8 cellular contexts compared by ENCODE assay signal in the genomic region with DNA sequence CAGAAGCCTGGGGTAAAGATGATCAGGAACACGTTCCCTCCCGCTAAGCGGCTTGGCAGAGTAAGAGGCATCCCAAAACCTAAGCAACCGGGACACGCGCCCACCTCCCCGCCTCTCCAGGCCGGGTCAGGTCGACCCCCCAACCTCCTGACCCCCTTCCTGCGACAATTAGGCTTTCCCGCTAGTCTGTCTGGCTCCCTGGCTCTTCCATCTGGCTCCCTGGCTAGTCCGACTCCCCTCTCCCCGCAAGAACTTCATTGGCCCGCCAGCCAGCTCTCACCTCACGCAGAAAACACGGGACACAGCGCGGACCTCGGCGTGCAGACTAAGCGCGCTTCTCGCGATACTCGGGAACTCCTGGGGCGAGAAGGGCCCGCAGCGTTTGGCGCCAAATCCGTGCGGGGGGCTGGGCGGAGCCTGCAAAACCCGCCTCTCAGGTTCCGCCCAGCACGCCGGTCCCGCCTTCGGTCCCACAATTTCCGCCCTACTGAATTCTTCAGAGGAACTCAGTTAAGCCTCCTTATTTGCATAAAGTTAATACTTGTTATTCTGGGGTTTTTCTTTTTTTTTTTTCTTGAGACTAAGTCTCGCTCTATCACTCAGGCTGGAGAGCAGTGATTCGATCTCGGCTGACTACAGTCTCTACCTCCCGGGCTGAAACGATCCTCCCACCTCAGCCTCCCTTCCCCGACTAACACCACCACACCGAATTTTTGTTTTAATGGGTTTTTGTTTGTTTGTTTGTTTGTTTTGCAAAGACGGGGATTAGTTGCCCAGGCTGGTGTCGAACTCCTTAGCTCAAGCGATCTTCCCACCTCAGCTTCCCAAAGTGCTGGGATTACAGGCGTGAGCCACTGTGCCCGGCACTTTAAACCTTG. TPM values are rescaled to one million over a fixed set of nuclear protein-coding genes. Genes with fewer than 3 reads are reported as not detected.
A peak's percentile ranks its signal among the peaks of the same experiment; 100 is the strongest.
DNase-seq lines count a peak whose midpoint lies in the region; ATAC-seq, FAIRE-seq and TF ChIP-seq lines count a peak whose summit lies in the region.

TIPIN (minus strand) TSS at position 327 of the 878 bp plus-strand sequence. CDS start 3,738 bp downstream, outside the sequence.

- TF ChIP-seq POLR2A in HepG2 (IDR thresholded peaks at IDR 0.05; ENCODE audit: insufficient read depth in 1 of 2, low read depth in 2 of 2, low read length in 2 of 2), result peak; percentile 84 to 91

- in situ Hi-C loops in HepG2 (cut with HindIII; ENCODE audit: extremely low pct_ligation_motif_present, low pct_unique_long_range_greater_than_20kb), result no loop called here

- peak within 1 kb of the TSS; percentile 83 for H3K4me3 ChIP-seq in CD4-positive, CD25-positive, alpha-beta regulatory T cell (ENCODE audit: low read depth, low read length)
- H3K4me3 ChIP-seq in HepG2 (replicated peaks in 1 of 3; ENCODE audit: insufficient read depth in 1 of 3, low read depth in 2 of 3, low read length in 3 of 3), result peak within 1 kb of the TSS; percentile 90 to 91 (median 90)

- POLR2A ChIA-PET in HepG2 (lab: Yijun Ruan, JAX), result interaction anchor here (1.5 to 2.9 kb wide), 3 partner anchors 30 to 148 kb away, joined by 4 to 11 read pairs (median 5); partner anchors contain the start of genes MAP2K1 and ZWILCH

- H3K4me2 ChIP-seq in HepG2 (ENCODE audit: low read depth, low read length), result peak within 1 kb of the TSS; percentile 95

- H3K9ac ChIP-seq in HepG2 (ENCODE audit: insufficient read depth, low read depth, low read length), result peak within 1 kb of the TSS; percentile 92

- TF ChIP-seq CTCF in HepG2 (CRISPR knock-in tag; IDR thresholded peaks at IDR 0.05), result no peak

- H3K4me3 Mint-ChIP-seq in CD4-positive, CD25-positive, alpha-beta regulatory T cell, result peak within 1 kb of the TSS; percentile 89 to 100 (median 95)

- H3K27ac Mint-ChIP-seq in CD4-positive, CD25-positive, alpha-beta regulatory T cell, result peak within 1 kb of the TSS; percentile 92 to 98 (median 98)

- peaks cover 7% of the 10 kb centered on the region for H3K4me1 ChIP-seq in CD4-positive, CD25-positive, alpha-beta regulatory T cell (ENCODE audit: control insufficient read depth, insufficient read depth, low read length, poor library complexity, severe bottlenecking)
- H3K4me1 ChIP-seq in HepG2 (ENCODE audit: insufficient read depth, low read length), result peaks cover 39% of the 10 kb centered on the region

- BruUV-seq in HepG2 (replicated peaks; lab: Mats Ljungman, UMichigan), result no TSS peak

- CTCF ChIA-PET in HepG2 (lab: Yijun Ruan, JAX; ENCODE audit: low intra/inter-chr PET ratio, low total read pairs), result no interaction called here

- peaks cover 12 to 32% (median 18%) of the 10 kb centered on the region in 4 donors for H3K4me1 Mint-ChIP-seq in CD4-positive, CD25-positive, alpha-beta regulatory T cell

- H2AFZ ChIP-seq in HepG2 (ENCODE audit: low read length), result peak within 1 kb of the TSS; percentile 95

- TF ChIP-seq EP300 in HepG2 (IDR thresholded peaks at IDR 0.05; ENCODE audit: low read depth in 2 of 2, low read length in 2 of 2) (no peak), HepG2 (CRISPR knock-in tag; IDR thresholded peaks at IDR 0.05; ENCODE audit: borderline replicate concordance) (0 out of 2 replicates have a peak, but pooled peaks have one; percentile 16)

- H3K79me2 ChIP-seq in HepG2 (ENCODE audit: insufficient read depth, low read length), result peaks cover 13% of the 10 kb centered on the region

- H3K36me3 Mint-ChIP-seq in CD4-positive, CD25-positive, alpha-beta regulatory T cell, result peaks cover 6% of the 10 kb centered on the region

- WGBS in HepG2 (ENCODE audit: low lambda C conversion rate), result 1% methylated on average over 39 of the region's 51 CpGs

- FAIRE-seq in HepG2 (lab: Jason Lieb, UNC), result peak; percentile 39

- no peaks in the 10 kb centered on the region for H3K9me3 ChIP-seq in CD4-positive, CD25-positive, alpha-beta regulatory T cell (ENCODE audit: control insufficient read depth in 2 of 2, low read length in 2 of 2)
- no peaks in the 10 kb centered on the region for H3K9me3 ChIP-seq in HepG2 (ENCODE audit: low read length)

- ATAC-seq in CD4-positive, CD25-positive, alpha-beta regulatory T cell (ENCODE audit: low read depth in 2 of 2), result peak; percentile 94 to 96
- ATAC-seq in GM19438 (IDR thresholded peaks at IDR 0.05; ENCODE audit: low read depth, unreplicated experiment) (peak; percentile 90), HG03571 (IDR thresholded peaks at IDR 0.05; ENCODE audit: unreplicated experiment) (peak; percentile 93), HepG2 (peak; percentile 97)

- H3K36me3 ChIP-seq in CD4-positive, CD25-positive, alpha-beta regulatory T cell (ENCODE audit: control insufficient read depth, insufficient read depth, low read length), result no peaks in the 10 kb centered on the region
- peaks cover 0 to 8% of the 10 kb centered on the region in 2 experiments; a peak in 1 of 5 replicates for H3K36me3 ChIP-seq in HepG2 (replicated peaks in 1 of 2; ENCODE audit: control insufficient read depth in 1 of 2, insufficient read depth in 2 of 2, low read length in 2 of 2)

- H3K27me3 Mint-ChIP-seq in CD4-positive, CD25-positive, alpha-beta regulatory T cell, result no peaks in the 10 kb centered on the region

- DNase-seq in CD4-positive, CD25-positive, alpha-beta regulatory T cell, result peak; percentile 95 to 99 (median 97)
- DNase-seq in NCI-H774 (lab: John Stamatoyannopoulos, UW) (peak; percentile 96), dermis microvascular lymphatic vessel endothelial cell (ENCODE audit: low read depth in 2 of 2) (peak; percentile 93 to 97), HepG2 (ENCODE audit: low spot score) (peak; percentile 90)
- DNase-seq in activated CD4-positive, alpha-beta T cell treated with anti-CD3 and anti-CD28 coated beads, Interleukin-2, amount 50 U/mL, for 4 hours, result peak; percentile 95 to 96
- DNase-seq in stimulated activated CD4-positive, alpha-beta T cell treated with anti-CD3 and anti-CD28 coated beads, Interleukin-2, amount 100 ng/mL, for 48 hours, result peak; percentile 95 to 97

- H3K27ac ChIP-seq in CD4-positive, CD25-positive, alpha-beta regulatory T cell (ENCODE audit: insufficient read depth, low read length, poor library complexity, severe bottlenecking), result peak within 1 kb of the TSS; percentile 77
- peak within 1 kb of the TSS; percentile 81 for H3K27ac ChIP-seq in HepG2 (ENCODE audit: extremely low read length, insufficient read depth, low read length)

- no peak for TF ChIP-seq RAD21 in HepG2 (CRISPR knock-in tag; IDR thresholded peaks at IDR 0.05)

- H3K9me3 Mint-ChIP-seq in CD4-positive, CD25-positive, alpha-beta regulatory T cell, result peaks cover 0 to 5% (median 0%) of the 10 kb centered on the region in 7 donors

- no peaks in the 10 kb centered on the region for H3K27me3 ChIP-seq in CD4-positive, CD25-positive, alpha-beta regulatory T cell (ENCODE audit: control insufficient read depth, insufficient read depth, low read length)
- H3K27me3 ChIP-seq in HepG2 (ENCODE audit: control insufficient read depth in 1 of 2, insufficient read depth in 2 of 2, low read length in 2 of 2), result no peaks in the 10 kb centered on the region; a peak in 2 of 5 replicates

- no peaks in the 10 kb centered on the region for H4K20me1 ChIP-seq in HepG2 (ENCODE audit: insufficient read depth, low read length)

- intact Hi-C loops in HepG2 (cut with micrococcal nuclease; ENCODE audit: unreplicated experiment), result loop anchor here (2.0 to 10.0 kb wide), 2 partner anchors 30 to 138 kb away; partner anchors contain the start of genes MAP2K1 and SNAPC5

TF ChIP-seq in HepG2, 621 proteins besides CTCF, POLR2A, EP300 and RAD21 (continues in another document):
- TF ChIP-seq ZNF558 (CRISPR knock-in tag; IDR thresholded peaks at IDR 0.05; ENCODE audit: borderline replicate concordance) (peak; percentile 87; the same call in 1 of the 2 replicates), ZNF775 (CRISPR knock-in tag; IDR thresholded peaks at IDR 0.05; ENCODE audit: borderline replicate concordance) (peak; percentile 90; the same call in 1 of the 2 replicates), SNRNP70 (IDR thresholded peaks at IDR 0.05; ENCODE audit: low read depth, low read length) (no peak), YEATS2 (CRISPR knock-in tag; IDR thresholded peaks at IDR 0.05; ENCODE audit: borderline replicate concordance) (peak; percentile 98), ZNF619 (CRISPR knock-in tag; IDR thresholded peaks at IDR 0.05) (peak; percentile 35; the same call in 1 of the 2 replicates), HMG20A (CRISPR knock-in tag; IDR thresholded peaks at IDR 0.05; ENCODE audit: borderline replicate concordance) (no peak), TBX3 (IDR thresholded peaks at IDR 0.05; ENCODE audit: borderline replicate concordance) (no peak), ZNF724P (CRISPR knock-in tag; IDR thresholded peaks at IDR 0.05; ENCODE audit: borderline replicate concordance) (peak; percentile 74; the same call in 1 of the 2 replicates)

RNA-seq across cellular contexts. Expression of gene TIPIN, which starts in this region (rescaled TPM):
- 6.0 TPM for total RNA-seq in CD4-positive, CD25-positive, alpha-beta regulatory T cell
- polyA plus RNA-seq in CD4-positive, CD25-positive, alpha-beta regulatory T cell, result 10 to 100 TPM in 2 of 4 donors, 1 to 10 TPM in 2; 6.8 to 11.2 (median 9.4) TPM
- 3.7 and 7.1 TPM in 2 replicates for total RNA-seq in dermis microvascular lymphatic vessel endothelial cell
- total RNA-seq in HepG2 (2016; rRNA removed; fragmentation: Illumina TruSeq; extraction: Trizol), result 28.6 and 37.9 TPM in 2 replicates
- 5.3 and 5.4 TPM in 2 replicates for total RNA-seq in HepG2 (2016; cell fraction: cytosol; rRNA removed; fragmentation: Illumina TruSeq; extraction: Trizol; ENCODE audit: low read depth)
- total RNA-seq in HepG2 (2016; cell fraction: insoluble cytoplasmic fraction; rRNA removed; fragmentation: Illumina TruSeq; extraction: Trizol), result 26.8 and 38.3 TPM in 2 replicates
- total RNA-seq in HepG2 (2016; cell fraction: membrane; rRNA removed; fragmentation: Illumina TruSeq; extraction: Trizol), result 5.5 and 7.9 TPM in 2 replicates
- 10.5 and 12.5 TPM in 2 replicates for total RNA-seq in HepG2 (2016; cell fraction: nucleus; rRNA removed; fragmentation: Illumina TruSeq; extraction: Trizol)
- polyA plus RNA-seq in HepG2 (2011; rRNA removed), result 2.3 and 2.7 TPM in 2 replicates
- 1.4 and 2.1 TPM in 2 replicates for polyA plus RNA-seq in HepG2 (2011; cell fraction: cytosol; rRNA removed)
- 1.2 and 1.3 TPM in 2 replicates for polyA plus RNA-seq in HepG2 (2011; cell fraction: nucleus; rRNA removed)
- 5.3 and 9.6 TPM in 2 replicates for polyA plus RNA-seq in HepG2 (2012)
- 2.3 and 3.4 TPM in 2 replicates for polyA plus RNA-seq in HepG2 (2016; cell fraction: cytosol; fragmentation: Illumina TruSeq; extraction: Trizol; ENCODE audit: low read depth)
- polyA plus RNA-seq in HepG2 (2016; cell fraction: insoluble cytoplasmic fraction; fragmentation: Illumina TruSeq; extraction: Trizol; ENCODE audit: low read depth), result 34.8 and 37.9 TPM in 2 replicates
- 3.6 and 4.5 TPM in 2 replicates for polyA plus RNA-seq in HepG2 (2016; cell fraction: membrane; fragmentation: Illumina TruSeq; extraction: Trizol; ENCODE audit: low read depth)
- 12.9 and 15.4 TPM in 2 replicates for polyA plus RNA-seq in HepG2 (2016; cell fraction: nucleus; fragmentation: Illumina TruSeq; extraction: Trizol; ENCODE audit: insufficient read depth, low read depth)
- 0.54 and 5.3 TPM in 2 replicates for polyA minus RNA-seq in HepG2 (2011; rRNA and poly(A)+ RNA removed; ENCODE audit: low replicate concordance)
- 2.4 and 2.8 TPM in 2 replicates for polyA minus RNA-seq in HepG2 (2011; cell fraction: cytosol; rRNA and poly(A)+ RNA removed)
- polyA minus RNA-seq in HepG2 (2011; cell fraction: nucleus; rRNA and poly(A)+ RNA removed), result 4.2 and 7.0 TPM in 2 replicates

Comparison
In these comparisons a context has a peak if more than half of its experiments do, and no peak if none do; other contexts are left out.
1. Peak in every context shown above with its lines: DNase-seq, ATAC-seq, H3K4me3 ChIP-seq and H3K27ac ChIP-seq.